Comparison of ENCODE assay signal across 19 cellular contexts in genomic region chr17:82445542-82445941, GRCh38. TPM values are rescaled to one million over a fixed set of nuclear protein-coding genes. Genes with fewer than 3 reads are reported as not detected.
DNase-seq lines count a peak whose midpoint lies in the region; ATAC-seq and TF ChIP-seq lines count a peak whose summit lies in the region.
"Had no signal": no experiment of that assay in that cellular context is flagged by ENCODE, and none has a peak within 500 bp of the region (broad histone marks: within the 10 kb centered on the region; RNA-seq: fewer than 3 reads in every experiment).

No MANE protein-coding gene starts in this region.

- H3K4me3 ChIP-seq in BLaER1 (peak overlapping the region; percentile 60), HCT116 (replicated peaks in 1 of 2; ENCODE audit: low read depth in 1 of 2, low read length in 2 of 2) (no peak overlapping the region), osteoblast (ENCODE audit: insufficient read depth, low read length) (no peak overlapping the region)
- H3K4me3 ChIP-seq: colonic mucosa had no signal

- H3K27ac ChIP-seq in BLaER1 (peak overlapping the region; percentile 86), HCT116 (ENCODE audit: low read depth, low read length) (peak overlapping the region; percentile 12; the same call in 1 of the 2 replicates), osteoblast (ENCODE audit: low read depth, low read length) (peak overlapping the region; percentile 17)
- H3K27ac ChIP-seq: colonic mucosa had no signal

- H3K27ac Mint-ChIP-seq in dendritic cell treated with granulocyte-macrophage colony-stimulating factor and Interleukin-4, amounts not matched to agents 40 ng/mL and 50 ng/mL, for 4 days = peak overlapping the region; percentile 50
- H3K27ac Mint-ChIP-seq in endothelial cell (ENCODE audit: unreplicated experiment) = no peak overlapping the region
- H3K27ac Mint-ChIP-seq: activated CD4-positive, alpha-beta T cell treated with anti-CD3 and anti-CD28 coated beads for 36 hours; mesothelial cell of epicardium had no signal

- H3K27me3 ChIP-seq in BLaER1 (no peaks in the 10 kb centered on the region), HCT116 (ENCODE audit: insufficient read depth, low read length) (no peaks in the 10 kb centered on the region), osteoblast (ENCODE audit: insufficient read depth, low read length) (no peaks in the 10 kb centered on the region)
- H3K27me3 ChIP-seq: colonic mucosa had no signal

- intact Hi-C loops in HCT116 (cut with micrococcal nuclease) = no loop called here
- intact Hi-C loops in dendritic cell treated with granulocyte-macrophage colony-stimulating factor and Interleukin-4, amounts not matched to agents 40 ng/mL and 50 ng/mL, for 4 days (cut with micrococcal nuclease) = no loop called here

- TF ChIP-seq POLR2A in HCT116 (IDR thresholded peaks at IDR 0.05; ENCODE audit: borderline replicate concordance, extremely low read depth, insufficient read depth, insufficient read length) = no peak

- H3K9me3 ChIP-seq in BLaER1 (no peaks in the 10 kb centered on the region), HCT116 (ENCODE audit: control insufficient read depth in 1 of 2, insufficient read depth in 1 of 2, low read depth in 1 of 2, low read length in 2 of 2) (no peaks in the 10 kb centered on the region), osteoblast (ENCODE audit: low read depth, low read length) (no peaks in the 10 kb centered on the region)
- H3K9me3 ChIP-seq: colonic mucosa had no signal

- DNase-seq in HCT116 (ENCODE audit: low read depth, low spot score) = no peak
- DNase-seq in osteoblast (ENCODE audit: insufficient read length, low spot score, missing footprints) = peak; percentile 79
- no peak for DNase-seq in glomerular visceral epithelial cell (ENCODE audit: extremely low spot score)
- no peak for DNase-seq in HuH-7.5 (ENCODE audit: low spot score)
- DNase-seq in endothelial cell (ENCODE audit: low spot score) = no peak
- DNase-seq: activated CD4-positive, alpha-beta T cell treated with anti-CD3 and anti-CD28 coated beads for 36 hours; colonic mucosa; foreskin fibroblast; Karpas-422; NCI-H1105 treated with DMSO at 0.1 percent for 48 hours; NCI-H69; OCI-M1; retina; stimulated activated naive CD4-positive, alpha-beta T cell; T-helper 9 cell had no signal

- no peak for TF ChIP-seq CTCF in HCT116 (IDR thresholded peaks at IDR 0.05 in 2 of 3, conservative IDR thresholded peaks at IDR 0.05 in 1 of 3; ENCODE audit: borderline replicate concordance in 1 of 3, insufficient read depth in 1 of 3, low read depth in 2 of 3, low read length in 2 of 3)
- TF ChIP-seq CTCF in osteoblast (IDR thresholded peaks at IDR 0.05; ENCODE audit: extremely low read depth, low read depth, low read length) = no peak
- no peak for TF ChIP-seq CTCF in endothelial cell (IDR thresholded peaks at IDR 0.05; ENCODE audit: unreplicated experiment)

- no peak overlapping the region for H2AFZ ChIP-seq in HCT116 (ENCODE audit: low read depth, low read length, poor library complexity, severe bottlenecking)
- no peak overlapping the region for H2AFZ ChIP-seq in osteoblast (ENCODE audit: low read length)

- no peak for ATAC-seq in HCT116
- ATAC-seq: activated CD4-positive, alpha-beta T cell treated with anti-CD3 and anti-CD28 coated beads for 36 hours; activated naive CD4-positive, alpha-beta T cell treated with anti-CD3 and anti-CD28 coated beads, Interleukin-2, amount 50 U/mL, for 72 hours had no signal

- BruUV-seq in HCT116 (replicated peaks; lab: Mats Ljungman, UMichigan) = no TSS peak

- RAD21 ChIA-PET in HCT116 (lab: Charles Lee; ENCODE audit: low non-redundant PET in 1 of 2, low total read pairs in 2 of 2, uncharacterized antibody in 2 of 2, unreplicated experiment in 2 of 2) = no interaction called here

- H3K9ac ChIP-seq in BLaER1 (peak overlapping the region; percentile 74), HCT116 (ENCODE audit: low read length) (no peak overlapping the region)

- no peaks in the 10 kb centered on the region for H3K9me2 ChIP-seq in HCT116 (ENCODE audit: insufficient read depth)

- no peak overlapping the region for H3K4me3 Mint-ChIP-seq in dendritic cell treated with granulocyte-macrophage colony-stimulating factor and Interleukin-4, amounts not matched to agents 40 ng/mL and 50 ng/mL, for 4 days
- no peak overlapping the region for H3K4me3 Mint-ChIP-seq in endothelial cell (ENCODE audit: unreplicated experiment)
- H3K4me3 Mint-ChIP-seq: activated CD4-positive, alpha-beta T cell treated with anti-CD3 and anti-CD28 coated beads for 36 hours; mesothelial cell of epicardium had no signal

- peaks cover 71% of the 10 kb centered on the region for H3K4me1 Mint-ChIP-seq in dendritic cell treated with granulocyte-macrophage colony-stimulating factor and Interleukin-4, amounts not matched to agents 40 ng/mL and 50 ng/mL, for 4 days (ENCODE audit: low read depth)
- H3K4me1 Mint-ChIP-seq in endothelial cell (ENCODE audit: unreplicated experiment) = peaks cover 7% of the 10 kb centered on the region

- H3K4me2 ChIP-seq in BLaER1 (peak overlapping the region; percentile 98), HCT116 (ENCODE audit: low read length) (no peak overlapping the region), osteoblast (ENCODE audit: insufficient read depth, low read length) (no peak overlapping the region)

- H3K9me3 Mint-ChIP-seq in dendritic cell treated with granulocyte-macrophage colony-stimulating factor and Interleukin-4, amounts not matched to agents 40 ng/mL and 50 ng/mL, for 4 days = no peaks in the 10 kb centered on the region
- no peaks in the 10 kb centered on the region for H3K9me3 Mint-ChIP-seq in endothelial cell (ENCODE audit: unreplicated experiment)
- H3K9me3 Mint-ChIP-seq: activated naive CD4-positive, alpha-beta T cell treated with anti-CD3 and anti-CD28 coated beads, Interleukin-2, amount 50 U/mL, for 72 hours; mesothelial cell of epicardium had no signal

- H3K79me2 ChIP-seq in HCT116 (ENCODE audit: insufficient read depth, low read length) = peaks cover 15% of the 10 kb centered on the region
- peaks cover 23% of the 10 kb centered on the region for H3K79me2 ChIP-seq in osteoblast (ENCODE audit: insufficient read depth, low read length)

- peaks cover 93% of the 10 kb centered on the region for H3K36me3 Mint-ChIP-seq in dendritic cell treated with granulocyte-macrophage colony-stimulating factor and Interleukin-4, amounts not matched to agents 40 ng/mL and 50 ng/mL, for 4 days (ENCODE audit: low read depth)
- peaks cover 11% of the 10 kb centered on the region for H3K36me3 Mint-ChIP-seq in endothelial cell (ENCODE audit: low read depth, unreplicated experiment)

- TF ChIP-seq RAD21 in HCT116 (IDR thresholded peaks at IDR 0.05; ENCODE audit: low read depth) = no peak

- H3K36me3 ChIP-seq in BLaER1 (peaks cover 47% of the 10 kb centered on the region), HCT116 (ENCODE audit: control insufficient read depth in 1 of 2, insufficient read depth in 2 of 2, low read length in 2 of 2) (peaks cover 0 to 17% of the 10 kb centered on the region in 2 experiments; a peak in 1 of 4 replicates), osteoblast (ENCODE audit: insufficient read depth, low read length) (peaks cover 11% of the 10 kb centered on the region)
- H3K36me3 ChIP-seq: colonic mucosa had no signal

- POLR2A ChIA-PET in HCT116 (lab: Charles Lee) = no interaction called here

- H3K27me3 Mint-ChIP-seq in dendritic cell treated with granulocyte-macrophage colony-stimulating factor and Interleukin-4, amounts not matched to agents 40 ng/mL and 50 ng/mL, for 4 days = no peaks in the 10 kb centered on the region
- peaks cover 5% of the 10 kb centered on the region for H3K27me3 Mint-ChIP-seq in endothelial cell (ENCODE audit: unreplicated experiment)
- H3K27me3 Mint-ChIP-seq: activated CD4-positive, alpha-beta T cell treated with anti-CD3 and anti-CD28 coated beads for 36 hours had no signal

- CTCF ChIA-PET in HCT116 (lab: Charles Lee) = no interaction called here

- peaks cover 49% of the 10 kb centered on the region for H4K20me1 ChIP-seq in BLaER1
- no peaks in the 10 kb centered on the region for H4K20me1 ChIP-seq in HCT116 (ENCODE audit: insufficient read depth)
- H4K20me1 ChIP-seq in osteoblast (ENCODE audit: insufficient read depth, low read length) = peaks cover 29% of the 10 kb centered on the region

- H3K4me1 ChIP-seq in BLaER1 (peaks cover 86% of the 10 kb centered on the region), HCT116 (ENCODE audit: control insufficient read depth in 1 of 2, insufficient read depth in 2 of 2, low read length in 2 of 2) (peaks cover 4 to 10% of the 10 kb centered on the region in 2 experiments; a peak in 3 of 4 replicates), osteoblast (ENCODE audit: insufficient read depth, low read length) (peaks cover 4% of the 10 kb centered on the region)

TF ChIP-seq in HCT116, 20 proteins besides CTCF, POLR2A, EP300 and RAD21 (continues in another document):
- TF ChIP-seq FOSL1 (IDR thresholded peaks at IDR 0.05; ENCODE audit: low read depth) (no peak), CBX3 (IDR thresholded peaks at IDR 0.05; ENCODE audit: low read depth) (no peak), ZNF274 (IDR thresholded peaks at IDR 0.05; ENCODE audit: low read depth, low read length) (no peak), SP1 (IDR thresholded peaks at IDR 0.05; ENCODE audit: low read depth) (no peak), JUND (IDR thresholded peaks at IDR 0.05) (no peak), SRF (IDR thresholded peaks at IDR 0.05; ENCODE audit: low read depth) (no peak), ATF3 (IDR thresholded peaks at IDR 0.05) (no peak)

RNA-seq across cellular contexts. Expression of gene CYBC1, which starts 5.0 kb away (rescaled TPM):
- total RNA-seq in HCT116 (2021; ENCODE audit: unreplicated experiment) = 95.4 TPM
- polyA plus RNA-seq in HCT116 (2012) = 76.0 and 79.8 TPM in 2 replicates
- 72.4 and 75.1 TPM in 2 replicates for total RNA-seq in osteoblast
- total RNA-seq in endothelial cell (ENCODE audit: unreplicated experiment) = 75.7 TPM

RNA-seq across cellular contexts. Expression of gene NARF, which starts 13.0 kb away (rescaled TPM):
- total RNA-seq in HCT116 (2021; ENCODE audit: unreplicated experiment) = 91.8 TPM
- 191 and 192 TPM in 2 replicates for polyA plus RNA-seq in HCT116 (2012)
- 34.4 and 36.8 TPM in 2 replicates for total RNA-seq in osteoblast
- total RNA-seq in endothelial cell (ENCODE audit: unreplicated experiment) = 88.7 TPM

RNA-seq across cellular contexts. Expression of gene OGFOD3, which starts 27.2 kb away (rescaled TPM):
- total RNA-seq in HCT116 (2021; ENCODE audit: unreplicated experiment) (53.6 TPM), osteoblast (25.3 and 27.4 TPM in 2 replicates), endothelial cell (ENCODE audit: unreplicated experiment) (15.7 TPM)
- polyA plus RNA-seq in HCT116 (2012) = 58.9 and 66.1 TPM in 2 replicates

RNA-seq across cellular contexts. Expression of gene HEXD, which starts 27.4 kb away (rescaled TPM):
- total RNA-seq in HCT116 (2021; ENCODE audit: unreplicated experiment) = 45.2 TPM
- polyA plus RNA-seq in HCT116 (2012) = 30.8 and 32.6 TPM in 2 replicates
- 13.0 and 20.3 TPM in 2 replicates for total RNA-seq in osteoblast
- total RNA-seq in endothelial cell (ENCODE audit: unreplicated experiment) = 22.0 TPM

Comparison
In these comparisons a context has a peak if more than half of its experiments do, and no peak if none do; other contexts are left out.
1. H3K27ac ChIP-seq: peak in every context shown above with its lines; median percentile 86 in BLaER1; 17 in osteoblast; 12 in HCT116.